8 cellular contexts compared by ENCODE assay signal in genomic region chr13:112619730-112620639, GRCh38. TPM values are rescaled to one million over a fixed set of nuclear protein-coding genes. Genes with fewer than 3 reads are reported as not detected.
DNase-seq lines count a peak whose midpoint lies in the region; ATAC-seq and TF ChIP-seq lines count a peak whose summit lies in the region.

No MANE protein-coding gene starts in this region.

- H3K4me1 Mint-ChIP-seq in brain = peaks cover 9% of the 10 kb centered on the region

- peak overlapping the region; percentile 66; the same call in 1 of the 2 replicates for H3K9ac ChIP-seq in ES-I3 (ENCODE audit: low read depth, low read length)

- H3K4me3 ChIP-seq in MG63 (no peak overlapping the region), gastroesophageal sphincter (no peak overlapping the region)

- TF ChIP-seq EP300 in gastroesophageal sphincter (IDR thresholded peaks at IDR 0.05) = no peak

- H3K27me3 ChIP-seq in MG63 (peaks cover 3% of the 10 kb centered on the region; the same call in 1 of the 2 replicates), gastroesophageal sphincter (peaks cover 44% of the 10 kb centered on the region)

- H3K4me1 ChIP-seq in ES-I3 (ENCODE audit: insufficient read depth, low read length) = no peaks in the 10 kb centered on the region
- H3K4me1 ChIP-seq in gastroesophageal sphincter = no peaks in the 10 kb centered on the region

- H3K27ac ChIP-seq in gastroesophageal sphincter = no peak overlapping the region

- no peaks in the 10 kb centered on the region for H3K9me3 Mint-ChIP-seq in brain

- H3K36me3 ChIP-seq in ES-I3 (ENCODE audit: insufficient read depth, low read length) (no peaks in the 10 kb centered on the region), MG63 (no peaks in the 10 kb centered on the region), gastroesophageal sphincter (no peaks in the 10 kb centered on the region)

- DNase-seq in NCI-H1417 treated with DMSO at 0.1 percent for 48 hours (lab: John Stamatoyannopoulos, UW) (peak; percentile 76), medulla oblongata (ENCODE audit: extremely low spot score) (peak; percentile 74), MG63 (no peak), NCI-H1048 (lab: John Stamatoyannopoulos, UW) (no peak)
- no peak for DNase-seq in activated CD4-positive, alpha-beta T cell treated with anti-CD3 and anti-CD28 coated beads, Interleukin-2, amount 50 U/mL, for 4 hours

- H3K36me3 Mint-ChIP-seq in brain = no peaks in the 10 kb centered on the region

- ATAC-seq in gastroesophageal sphincter = no peak

- peak overlapping the region; percentile 20 to 85 (median 72) for H3K4me3 Mint-ChIP-seq in brain

- no peak for TF ChIP-seq CTCF in brain (conservative IDR thresholded peaks at IDR 0.05)
- no peak for TF ChIP-seq CTCF in gastroesophageal sphincter (IDR thresholded peaks at IDR 0.05)

- peaks cover 13% of the 10 kb centered on the region for H3K27me3 Mint-ChIP-seq in brain

- WGBS in gastroesophageal sphincter (ENCODE audit: low coverage in 1 of 2), 2 donors = 54 to 80% methylated on average over 14 to 18 of the region's 25 CpGs

- no peak for TF ChIP-seq POLR2A in gastroesophageal sphincter (IDR thresholded peaks at IDR 0.05)

- peak overlapping the region in 2 of 5 experiments; percentile 28 to 33 for H3K27ac Mint-ChIP-seq in brain

- H3K9me3 ChIP-seq in ES-I3 (ENCODE audit: control insufficient read depth, insufficient read depth, low read length) (no peaks in the 10 kb centered on the region), MG63 (no peaks in the 10 kb centered on the region), gastroesophageal sphincter (no peaks in the 10 kb centered on the region)

RNA-seq across cellular contexts. Expression of gene TUBGCP3, which starts 32.0 kb away (rescaled TPM):
- 15.8 TPM for polyA plus RNA-seq in brain (ENCODE audit: insufficient read depth, low read depth, low replicate concordance)
- 8.5 and 11.0 TPM in 2 replicates for total RNA-seq in MG63 (2014; rRNA removed; shearing (Covaris generic); ENCODE audit: low replicate concordance)
- total RNA-seq in gastroesophageal sphincter = 10 to 100 TPM; 25.6 to 37.8 (median 28.9) TPM

Comparison
In these comparisons a context has a peak if more than half of its experiments do, and no peak if none do; other contexts are left out.
1. DNase-seq: peak in NCI-H1417 treated with DMSO at 0.1 percent for 48 hours (single experiment) and medulla oblongata (single experiment); none in MG63 (single experiment), activated CD4-positive, alpha-beta T cell treated with anti-CD3 and anti-CD28 coated beads, Interleukin-2, amount 50 U/mL, for 4 hours (0 of 2) and NCI-H1048 (single experiment).